In genomic region chr21:35321322-35322200, GRCh38 we compare ENCODE assay signal across 25 cellular contexts.
DNase-seq lines count a peak whose midpoint lies in the region; ATAC-seq and TF ChIP-seq lines count a peak whose summit lies in the region.
"Had no signal": no experiment of that assay in that cellular context is flagged by ENCODE, and none has a peak within 500 bp of the region (broad histone marks: within the 10 kb centered on the region; RNA-seq: fewer than 3 reads in every experiment).

No MANE protein-coding gene starts in this region.

- no peaks in the 10 kb centered on the region; the same call in 1 of the 2 replicates for H3K9me3 Mint-ChIP-seq in WTC11
- H3K9me3 Mint-ChIP-seq in stimulated activated effector memory CD8-positive, alpha-beta T cell treated with anti-CD3 and anti-CD28 coated beads, Interleukin-12 subunit alpha, Interleukin-12 subunit beta, amount 100 ng/mL, for 72 hours = no peaks in the 10 kb centered on the region
- H3K9me3 Mint-ChIP-seq: IgD-negative memory B cell, T-cell had no signal

- dilution Hi-C loops in mammary epithelial cell (cut with HindIII; ENCODE audit: low sequenced_read_pairs) = no loop called here

- no peak overlapping the region for H3K4me2 ChIP-seq in mammary epithelial cell (ENCODE audit: insufficient read depth, low read depth, low read length)
- H3K4me2 ChIP-seq: SK-N-SH had no signal

- H3K4me1 Mint-ChIP-seq in WTC11 = peaks cover 6% of the 10 kb centered on the region; the same call in 1 of the 2 replicates
- H3K4me1 Mint-ChIP-seq in stimulated activated effector memory CD8-positive, alpha-beta T cell treated with anti-CD3 and anti-CD28 coated beads, Interleukin-12 subunit alpha, Interleukin-12 subunit beta, amount 100 ng/mL, for 72 hours = no peaks in the 10 kb centered on the region

- 62% methylated on average over 6 of the region's 8 CpGs for WGBS in mammary epithelial cell (ENCODE audit: low coverage, missing lambda C conversion rate)

- H3K36me3 ChIP-seq in mammary epithelial cell (ENCODE audit: insufficient read depth, low read length) = no peaks in the 10 kb centered on the region
- H3K36me3 ChIP-seq: MG63 had no signal

- no peaks in the 10 kb centered on the region for H3K36me3 Mint-ChIP-seq in WTC11
- H3K36me3 Mint-ChIP-seq in stimulated activated effector memory CD8-positive, alpha-beta T cell treated with anti-CD3 and anti-CD28 coated beads, Interleukin-12 subunit alpha, Interleukin-12 subunit beta, amount 100 ng/mL, for 72 hours = no peaks in the 10 kb centered on the region
- H3K36me3 Mint-ChIP-seq: T-cell had no signal

- no peak overlapping the region for H3K9ac ChIP-seq in mammary epithelial cell (ENCODE audit: insufficient read depth, low read length)
- H3K9ac ChIP-seq: GM23248, SK-N-SH had no signal

- no TSS peak for BruUV-seq in mammary epithelial cell (replicated peaks; lab: Mats Ljungman, UMichigan)

- no peaks in the 10 kb centered on the region for H3K27me3 ChIP-seq in mammary epithelial cell (ENCODE audit: insufficient read depth, low read length)
- H3K27me3 ChIP-seq: MG63 had no signal

- POLR2A ChIA-PET in WTC11 (lab: Charles Lee) = no interaction called here

- in situ Hi-C loops in mammary epithelial cell (cut with MboI; ENCODE audit: low sequenced_read_pairs in 2 of 2) = no loop called here

- H3K27ac Mint-ChIP-seq in WTC11 = no peak overlapping the region
- H3K27ac Mint-ChIP-seq in stimulated activated effector memory CD8-positive, alpha-beta T cell treated with anti-CD3 and anti-CD28 coated beads, Interleukin-12 subunit alpha, Interleukin-12 subunit beta, amount 100 ng/mL, for 72 hours = peak overlapping the region; percentile 7
- H3K27ac Mint-ChIP-seq: T-cell had no signal

- no peak overlapping the region for H3K4me3 Mint-ChIP-seq in WTC11
- H3K4me3 Mint-ChIP-seq in stimulated activated effector memory CD8-positive, alpha-beta T cell treated with anti-CD3 and anti-CD28 coated beads, Interleukin-12 subunit alpha, Interleukin-12 subunit beta, amount 100 ng/mL, for 72 hours = no peak overlapping the region
- H3K4me3 Mint-ChIP-seq: IgD-negative memory B cell, T-cell had no signal

- H3K9me3 ChIP-seq in mammary epithelial cell (replicated peaks; ENCODE audit: insufficient read depth, low read length) = no peaks in the 10 kb centered on the region
- H3K9me3 ChIP-seq: MG63, SK-N-SH had no signal

- CTCF ChIA-PET in WTC11 (lab: Charles Lee) (no interaction called here), mammary epithelial cell (lab: Charles Lee; ENCODE audit: low non-redundant PET) (no interaction called here)

- DNase-seq in DMS153 (lab: John Stamatoyannopoulos, UW) (peak; percentile 15), DMS153 treated with DMSO at 0.1 percent for 48 hours (lab: John Stamatoyannopoulos, UW; ENCODE audit: unreplicated experiment) (no peak), GM20000 (ENCODE audit: low spot score) (peak; percentile 7), WTC11 (ENCODE audit: low spot score) (no peak), NCI-H526 treated with DMSO at 0.1 percent for 48 hours (lab: John Stamatoyannopoulos, UW) (no peak), mammary epithelial cell (no peak)
- DNase-seq in stimulated activated effector memory CD8-positive, alpha-beta T cell treated with anti-CD3 and anti-CD28 coated beads, Interleukin-12 subunit alpha, Interleukin-12 subunit beta, amount 100 ng/mL, for 72 hours (ENCODE audit: low spot score in 2 of 2) = no peak
- DNase-seq: AML-193, GF-D8, GM23248, HCEC 1CT, Kasumi-1, MG63, NCI-H1105, NCI-H1694 treated with DMSO at 0.1 percent for 48 hours, NCI-H2227 treated with DMSO at 0.1 percent for 48 hours, NCI-H524 treated with DMSO at 0.1 percent for 48 hours, OCI-M1, SHP77 treated with DMSO at 0.1 percent for 48 hours, SK-N-SH, T-cell had no signal

- H3K27me3 Mint-ChIP-seq in WTC11 (ENCODE audit: low read depth) = no peaks in the 10 kb centered on the region; the same call in 1 of the 2 replicates
- H3K27me3 Mint-ChIP-seq: T-cell had no signal

- no peaks in the 10 kb centered on the region for H3K79me2 ChIP-seq in mammary epithelial cell (ENCODE audit: insufficient read depth, low read length)

- H3K4me1 ChIP-seq in mammary epithelial cell (ENCODE audit: insufficient read depth, low read length) = peaks cover 22% of the 10 kb centered on the region

- H3K4me3 ChIP-seq in mammary epithelial cell (replicated peaks in 1 of 3; ENCODE audit: insufficient read depth in 1 of 3, low read depth in 2 of 3, low read length in 3 of 3) = no peak overlapping the region
- H3K4me3 ChIP-seq: GM23248, MG63 had no signal

- no peak overlapping the region for H2AFZ ChIP-seq in mammary epithelial cell (ENCODE audit: low read depth, low read length)
- H2AFZ ChIP-seq: GM23248 had no signal

- H3K27ac ChIP-seq in mammary epithelial cell (ENCODE audit: insufficient read depth, low read depth, low read length) = no peak overlapping the region
- H3K27ac ChIP-seq: 22Rv1, C4-2B, GM23248 had no signal

- ATAC-seq in WTC11 (peak; percentile 30; the same call in 1 of the 2 replicates), SK-N-SH treated with all-trans-retinoic acid at 6 μM for 48 hours (no peak)
- no peak for ATAC-seq in stimulated activated effector memory CD8-positive, alpha-beta T cell treated with anti-CD3 and anti-CD28 coated beads, Interleukin-12 subunit alpha, Interleukin-12 subunit beta, amount 100 ng/mL, for 72 hours
- ATAC-seq: T-cell had no signal

- intact Hi-C loops in mammary epithelial cell (cut with micrococcal nuclease) = no loop called here

- TF ChIP-seq CTCF in GM20000 (IDR thresholded peaks at IDR 0.05; ENCODE audit: extremely low read depth, missing control alignments) (no peak), WTC11 (IDR thresholded peaks at IDR 0.05) (no peak), mammary epithelial cell (conservative IDR thresholded peaks at IDR 0.05 in 1 of 2, IDR thresholded peaks at IDR 0.05 in 1 of 2; ENCODE audit: extremely low read depth in 1 of 2, insufficient read depth in 1 of 2, low read depth in 1 of 2, low read length in 2 of 2) (no peak)

- H4K20me1 ChIP-seq in mammary epithelial cell (ENCODE audit: insufficient read depth, low read length) = no peaks in the 10 kb centered on the region

TF ChIP-seq in WTC11, 78 proteins besides CTCF, POLR2A, EP300 and RAD21 (continues in another document):
- TF ChIP-seq ZNF416 (CRISPR knock-in tag; IDR thresholded peaks at IDR 0.05) (no peak), MLX (CRISPR knock-in tag; IDR thresholded peaks at IDR 0.05) (no peak), RORB (CRISPR knock-in tag; IDR thresholded peaks at IDR 0.05) (no peak), RELA (CRISPR knock-in tag; IDR thresholded peaks at IDR 0.05; ENCODE audit: borderline replicate concordance) (no peak), E2F4 (CRISPR knock-in tag; IDR thresholded peaks at IDR 0.05; ENCODE audit: borderline replicate concordance, low read depth) (no peak)

TF ChIP-seq in SK-N-SH treated with all-trans-retinoic acid at 6 μM for 48 hours, 23 proteins besides CTCF, POLR2A, EP300 and RAD21:
- TF ChIP-seq TOX (CRISPR knock-in tag; IDR thresholded peaks at IDR 0.05; ENCODE audit: borderline replicate concordance) (no peak), PPARA (CRISPR knock-in tag; IDR thresholded peaks at IDR 0.05; ENCODE audit: borderline replicate concordance) (no peak), ZC3H10 (CRISPR knock-in tag; IDR thresholded peaks at IDR 0.05) (no peak), SNAI2 (CRISPR knock-in tag; IDR thresholded peaks at IDR 0.05) (no peak), ZFP30 (CRISPR knock-in tag; IDR thresholded peaks at IDR 0.05) (no peak), ISL1 (CRISPR knock-in tag; IDR thresholded peaks at IDR 0.05) (no peak), TCF4 (CRISPR knock-in tag; IDR thresholded peaks at IDR 0.05; ENCODE audit: borderline replicate concordance) (no peak), BACH2 (CRISPR knock-in tag; IDR thresholded peaks at IDR 0.05; ENCODE audit: borderline replicate concordance) (no peak)

Comparison
In these comparisons a context has a peak if more than half of its experiments do, and no peak if none do; other contexts are left out.
1. DNase-seq: peak in DMS153 (single experiment) and GM20000 (single experiment); none in DMS153 treated with DMSO at 0.1 percent for 48 hours (single experiment), WTC11 (single experiment), stimulated activated effector memory CD8-positive, alpha-beta T cell treated with anti-CD3 and anti-CD28 coated beads, Interleukin-12 subunit alpha, Interleukin-12 subunit beta, amount 100 ng/mL, for 72 hours (0 of 2), NCI-H526 treated with DMSO at 0.1 percent for 48 hours (single experiment) and mammary epithelial cell (single experiment).